Comparison of ENCODE assay signal across 28 cellular contexts in the genomic region with DNA sequence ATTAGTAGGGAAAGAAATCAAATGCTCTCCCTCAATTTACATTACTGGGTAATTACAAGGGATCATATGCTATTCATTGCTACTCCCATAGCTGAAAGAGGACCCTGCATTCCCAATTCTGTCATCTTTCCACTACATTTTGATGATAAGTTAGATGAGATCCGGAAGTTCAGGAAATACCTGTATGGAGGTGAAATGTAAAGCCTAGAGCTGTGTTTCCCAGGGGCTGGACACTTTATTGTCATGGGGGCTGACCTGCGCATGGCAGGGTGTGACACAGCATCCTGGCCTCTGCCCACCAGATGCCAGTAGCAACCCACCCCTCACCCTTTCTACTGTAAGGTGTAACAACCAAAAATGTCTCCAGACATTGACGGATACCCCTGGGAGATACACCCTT. TPM values are rescaled to one million over a fixed set of nuclear protein-coding genes. Genes with fewer than 3 reads are reported as not detected.
DNase-seq lines count a peak whose midpoint lies in the region; ATAC-seq and TF ChIP-seq lines count a peak whose summit lies in the region.
"Had no signal": no experiment of that assay in that cellular context is flagged by ENCODE, and none has a peak within 500 bp of the region (broad histone marks: within the 10 kb centered on the region; RNA-seq: fewer than 3 reads in every experiment).

No MANE protein-coding gene starts in this region.

- no peak overlapping the region for H3K4me3 ChIP-seq in esophagus muscularis mucosa
- H3K4me3 ChIP-seq: A549; BLaER1; BLaER1 treated with 17β-estradiol and CSF1 and Interleukin-3, amounts not matched to agents 10 nM and 100 nM had no signal

- TF ChIP-seq POLR2A in esophagus muscularis mucosa (IDR thresholded peaks at IDR 0.05; ENCODE audit: low read depth), result no peak

- no peak overlapping the region for H3K27ac ChIP-seq in esophagus muscularis mucosa (replicated peaks in 1 of 4)
- H3K27ac ChIP-seq: 22Rv1; A549; BLaER1; BLaER1 treated with 17β-estradiol and CSF1 and Interleukin-3, amounts not matched to agents 10 nM and 100 nM; C4-2B had no signal

- 98% methylated on average over 3 of the region's 3 CpGs for WGBS in esophagus muscularis mucosa

- H3K4me1 ChIP-seq in esophagus muscularis mucosa, result peaks cover 0 to 9% (median 7%) of the 10 kb centered on the region in 4 donors
- H3K4me1 ChIP-seq: BE2C, Caco-2 had no signal

- intact Hi-C loops in esophagus muscularis mucosa (cut with DNase I), result no loop called here

- DNase-seq in esophagus muscularis mucosa (ENCODE audit: extremely low spot score), result peak; percentile 57
- DNase-seq: 8988T; ACHN; AML-193; BE2C; C1 segment of cervical spinal cord; Caco-2; Calu3; CD4-positive, alpha-beta memory T cell; CD4-positive, alpha-beta T cell; CD4-positive, CD25-positive, alpha-beta regulatory T cell; CD8-positive, alpha-beta memory T cell; CD8-positive, alpha-beta T cell; COR-L47; DMS 273 treated with DMSO at 0.1 percent for 48 hours; DMS153; DMS53; DMS79; DMS79 treated with DMSO at 0.1 percent for 48 hours; DND-41; EL had no signal

- no peak for TF ChIP-seq CTCF in esophagus muscularis mucosa (IDR thresholded peaks at IDR 0.05)

- H3K27me3 ChIP-seq in esophagus muscularis mucosa, result peaks cover 0 to 3% (median 0%) of the 10 kb centered on the region in 4 donors
- H3K27me3 ChIP-seq: BLaER1; BLaER1 treated with 17β-estradiol and CSF1 and Interleukin-3, amounts not matched to agents 10 nM and 100 nM had no signal

- no peaks in the 10 kb centered on the region for H3K36me3 ChIP-seq in esophagus muscularis mucosa
- H3K36me3 ChIP-seq: BE2C; BLaER1; BLaER1 treated with 17β-estradiol and CSF1 and Interleukin-3, amounts not matched to agents 10 nM and 100 nM had no signal

- no peak for ATAC-seq in HG03571 (IDR thresholded peaks at IDR 0.05; ENCODE audit: unreplicated experiment)
- ATAC-seq: A549; CD8-positive, alpha-beta T cell had no signal

- H3K9me3 ChIP-seq in esophagus muscularis mucosa, result no peaks in the 10 kb centered on the region
- H3K9me3 ChIP-seq: A549; BE2C; BLaER1; BLaER1 treated with 17β-estradiol and CSF1 and Interleukin-3, amounts not matched to agents 10 nM and 100 nM; Caco-2 had no signal

- no peak for TF ChIP-seq EP300 in esophagus muscularis mucosa (IDR thresholded peaks at IDR 0.05)

RNA-seq across cellular contexts. Expression of a gene that starts 56.6 kb away (rescaled TPM):
- total RNA-seq in esophagus muscularis mucosa, result under 1 TPM; 0.06 to 0.99 (median 0.27) TPM
- total RNA-seq: B cell; CD4-positive, alpha-beta memory T cell; CD4-positive, alpha-beta T cell; CD8-positive, alpha-beta memory T cell; CD8-positive, alpha-beta T cell had no signal
